ENCODE assay signal across 8 cellular contexts in the genomic region with DNA sequence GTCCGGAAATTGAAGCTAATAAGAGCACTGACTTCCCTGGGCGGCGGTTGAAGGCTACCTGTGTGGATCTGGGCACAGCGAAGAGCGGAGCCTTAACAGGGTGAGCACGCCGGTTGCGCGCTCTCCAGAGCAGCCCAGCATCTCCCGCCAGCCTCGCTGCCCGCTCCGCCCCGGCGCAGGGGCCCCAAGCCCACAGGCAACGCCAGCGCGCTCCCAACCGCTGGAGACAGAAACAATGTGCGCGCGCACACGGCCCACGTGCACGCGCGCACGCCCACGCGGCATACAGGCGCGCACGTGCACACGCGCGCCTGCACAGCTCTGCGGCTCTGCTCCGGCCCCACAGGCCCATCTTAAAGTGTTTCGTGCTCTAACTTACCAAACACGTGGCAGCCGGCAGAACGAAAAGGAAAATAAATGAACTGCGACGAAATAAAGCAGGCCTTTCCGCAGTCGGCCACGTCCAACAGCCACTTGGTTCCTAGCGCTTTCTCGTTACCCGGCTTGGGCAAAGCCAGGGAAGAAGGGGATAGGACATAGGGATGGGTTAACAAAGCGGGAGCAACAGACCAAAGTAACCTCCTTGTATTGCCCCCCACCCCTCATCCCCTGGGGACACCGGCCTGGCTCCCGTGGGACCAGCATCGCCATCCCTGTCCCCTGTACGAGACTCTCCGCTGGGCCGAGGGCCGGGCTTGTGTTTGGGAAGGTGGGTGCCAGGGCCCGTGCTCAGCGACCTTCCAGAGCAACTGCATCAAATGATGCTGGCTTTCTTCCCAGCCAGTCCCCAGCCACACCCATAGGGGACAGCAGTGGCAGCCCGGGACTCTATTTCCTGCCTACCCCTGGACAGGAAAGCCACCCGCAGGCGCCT.
DNase-seq lines count a peak whose midpoint lies in the region; ATAC-seq and TF ChIP-seq lines count a peak whose summit lies in the region.

No MANE protein-coding gene starts in this region.

- no peak for TF ChIP-seq CTCF in RWPE1 (conservative IDR thresholded peaks at IDR 0.05; ENCODE audit: low read depth)
- no peak for TF ChIP-seq CTCF in smooth muscle cell (IDR thresholded peaks at IDR 0.05; ENCODE audit: borderline replicate concordance, insufficient read depth, poor library complexity, severe bottlenecking)

- peak overlapping the region in 9 of 11 experiments; percentile 36 to 80 (median 70); a peak in 17 of 22 replicates for H3K27ac ChIP-seq in BLaER1 treated with 17β-estradiol and CSF1 and Interleukin-3, amounts not matched to agents 10 nM and 100 nM
- peak overlapping the region; percentile 65 for H3K27ac ChIP-seq in RWPE1
- peak overlapping the region; percentile 7 for H3K27ac ChIP-seq in cingulate gyrus (ENCODE audit: low read depth, low read length)
- H3K27ac ChIP-seq in smooth muscle cell (ENCODE audit: low read depth): no peak overlapping the region

- peak overlapping the region; percentile 75 to 96 (median 86) for H3K4me2 ChIP-seq in BLaER1 treated with 17β-estradiol and CSF1 and Interleukin-3, amounts not matched to agents 10 nM and 100 nM
- peak overlapping the region; percentile 85 for H3K4me2 ChIP-seq in smooth muscle cell

- no peaks in the 10 kb centered on the region for H3K36me3 ChIP-seq in BLaER1 treated with 17β-estradiol and CSF1 and Interleukin-3, amounts not matched to agents 10 nM and 100 nM
- H3K36me3 ChIP-seq in smooth muscle cell (ENCODE audit: low read depth): no peaks in the 10 kb centered on the region

- DNase-seq in RWPE1 (ENCODE audit: low spot score): peak; percentile 45
- DNase-seq in kidney tubule cell (ENCODE audit: low spot score): peak; percentile 77
- DNase-seq in smooth muscle cell (lab: John Stamatoyannopoulos, UW; ENCODE audit: unreplicated experiment): peak; percentile 18
- DNase-seq in NK-92 (lab: John Stamatoyannopoulos, UW; ENCODE audit: unreplicated experiment): no peak
- DNase-seq in NCI-H2107 treated with DMSO at 0.1 percent for 48 hours (lab: John Stamatoyannopoulos, UW; ENCODE audit: unreplicated experiment): no peak

- ATAC-seq in GM21515 (IDR thresholded peaks at IDR 0.05; ENCODE audit: unreplicated experiment): peak; percentile 41

- peak overlapping the region; percentile 75 for H2AFZ ChIP-seq in smooth muscle cell (ENCODE audit: low read depth)

- H3K4me3 ChIP-seq in BLaER1 treated with 17β-estradiol and CSF1 and Interleukin-3, amounts not matched to agents 10 nM and 100 nM: peak overlapping the region; percentile 44 to 66 (median 56)
- H3K4me3 ChIP-seq in smooth muscle cell: peak overlapping the region; percentile 55

- peaks cover 0 to 17% (median 8%) of the 10 kb centered on the region in 11 experiments; a peak in 9 of 22 replicates for H3K9me3 ChIP-seq in BLaER1 treated with 17β-estradiol and CSF1 and Interleukin-3, amounts not matched to agents 10 nM and 100 nM (replicated peaks in 1 of 11)
- no peaks in the 10 kb centered on the region for H3K9me3 ChIP-seq in smooth muscle cell (replicated peaks; ENCODE audit: low read depth)

- WGBS in smooth muscle cell (ENCODE audit: low lambda C conversion rate): 12% methylated on average over 63 of the region's 63 CpGs

- H4K20me1 ChIP-seq in BLaER1 treated with 17β-estradiol and CSF1 and Interleukin-3, amounts not matched to agents 10 nM and 100 nM: no peaks in the 10 kb centered on the region
- no peaks in the 10 kb centered on the region for H4K20me1 ChIP-seq in smooth muscle cell (ENCODE audit: low read depth)

- POLR2A ChIA-PET in RWPE1 (lab: Yijun Ruan, JAX; ENCODE audit: low non-redundant PET): no interaction called here

- CTCF ChIA-PET in RWPE1 (lab: Yijun Ruan, JAX): no interaction called here

- H3F3A ChIP-seq in smooth muscle cell (ENCODE audit: low read depth): no peaks in the 10 kb centered on the region

- peak overlapping the region; percentile 31 to 79 (median 66); a peak in 21 of 22 replicates for H3K9ac ChIP-seq in BLaER1 treated with 17β-estradiol and CSF1 and Interleukin-3, amounts not matched to agents 10 nM and 100 nM
- no peak overlapping the region for H3K9ac ChIP-seq in smooth muscle cell (ENCODE audit: low read depth)

- H3K4me1 ChIP-seq in BLaER1 treated with 17β-estradiol and CSF1 and Interleukin-3, amounts not matched to agents 10 nM and 100 nM: peaks cover 30 to 35% (median 32%) of the 10 kb centered on the region in 10 experiments
- peaks cover 5% of the 10 kb centered on the region for H3K4me1 ChIP-seq in smooth muscle cell (ENCODE audit: low read depth)

- H3K79me2 ChIP-seq in smooth muscle cell (ENCODE audit: low read depth): no peaks in the 10 kb centered on the region

- peaks cover 0 to 9% (median 0%) of the 10 kb centered on the region in 11 experiments; a peak in 2 of 22 replicates for H3K27me3 ChIP-seq in BLaER1 treated with 17β-estradiol and CSF1 and Interleukin-3, amounts not matched to agents 10 nM and 100 nM
- H3K27me3 ChIP-seq in smooth muscle cell (ENCODE audit: low read depth): peaks cover 26% of the 10 kb centered on the region

Comparison
In these comparisons a context has a peak if more than half of its experiments do, and no peak if none do; other contexts are left out.
1. DNase-seq: peak in RWPE1 (single experiment), kidney tubule cell (single experiment) and smooth muscle cell (single experiment); none in NK-92 (single experiment) and NCI-H2107 treated with DMSO at 0.1 percent for 48 hours (single experiment).